ENCODE assay signal across 9 cellular contexts in genomic region chrX:16807976-16808542, GRCh38. TPM values are rescaled to one million over a fixed set of nuclear protein-coding genes. Genes with fewer than 3 reads are reported as not detected.
A peak's percentile ranks its signal among the peaks of the same experiment; 100 is the strongest.
DNase-seq lines count a peak whose midpoint lies in the region; ATAC-seq and TF ChIP-seq lines count a peak whose summit lies in the region.
"Had no signal": no experiment of that assay in that cellular context is flagged by ENCODE, and none has a peak within 500 bp of the region (broad histone marks: within the 10 kb centered on the region; RNA-seq: fewer than 3 reads in every experiment).

No MANE protein-coding gene starts in this region.

- TF ChIP-seq CTCF in RWPE1 (conservative IDR thresholded peaks at IDR 0.05; ENCODE audit: low read depth), result no peak
- no peak for TF ChIP-seq CTCF in fibroblast of lung (conservative IDR thresholded peaks at IDR 0.05 in 1 of 2, IDR thresholded peaks at IDR 0.05 in 1 of 2; ENCODE audit: low read depth in 1 of 2, low read length in 2 of 2)
- no peak for TF ChIP-seq CTCF in natural killer cell (IDR thresholded peaks at IDR 0.05)

- H3K9me3 ChIP-seq in fibroblast of lung (ENCODE audit: control insufficient read depth, insufficient read depth, low read depth, low read length), result no peaks in the 10 kb centered on the region

- H4K20me1 ChIP-seq in fibroblast of lung (ENCODE audit: control insufficient read depth, extremely low read depth, insufficient read depth, low read length), result no peaks in the 10 kb centered on the region

- H3K4me1 Mint-ChIP-seq in natural killer cell, result peaks cover 9 to 29% of the 10 kb centered on the region in 2 donors

- no peak overlapping the region for H3K4me3 ChIP-seq in H7 (ENCODE audit: insufficient read depth, low read depth, low read length)
- peak overlapping the region; percentile 29 to 71 (median 41) for H3K4me3 ChIP-seq in fibroblast of lung (replicated peaks in 1 of 4; ENCODE audit: control extremely low read depth in 1 of 4, insufficient read depth in 1 of 4, low read depth in 3 of 4, low read length in 4 of 4)
- H3K4me3 ChIP-seq in rectal smooth muscle tissue (ENCODE audit: low read length), result peak overlapping the region; percentile 47

- DNase-seq in H7 (peak; percentile 56), RWPE1 (ENCODE audit: low spot score) (peak; percentile 45), fibroblast of lung (ENCODE audit: low read depth in 2 of 2) (peak; percentile 33 to 84), natural killer cell (no peak), NCI-H748 (lab: John Stamatoyannopoulos, UW; ENCODE audit: unreplicated experiment) (no peak)
- DNase-seq in activated naive CD4-positive, alpha-beta T cell treated with Interleukin-2 at 50 U/mL for 16 hours, result no peak
- no peak for DNase-seq in activated CD4-positive, alpha-beta T cell treated with anti-CD3 and anti-CD28 coated beads for 1 hour
- DNase-seq: naive thymus-derived CD8-positive, alpha-beta T cell had no signal

- H3K36me3 Mint-ChIP-seq in natural killer cell, result no peaks in the 10 kb centered on the region

- POLR2A ChIA-PET in RWPE1 (lab: Yijun Ruan, JAX; ENCODE audit: low non-redundant PET), result no interaction called here

- no peak for ATAC-seq in natural killer cell
- ATAC-seq: naive thymus-derived CD8-positive, alpha-beta T cell had no signal

- H2AFZ ChIP-seq in fibroblast of lung (ENCODE audit: low read length), result no peak overlapping the region

- H3K27me3 Mint-ChIP-seq in natural killer cell (ENCODE audit: low read depth in 2 of 2), result no peaks in the 10 kb centered on the region
- H3K27me3 Mint-ChIP-seq: naive thymus-derived CD8-positive, alpha-beta T cell had no signal

- H3K4me1 ChIP-seq in fibroblast of lung (ENCODE audit: control insufficient read depth, extremely low read depth, insufficient read depth, low read length) (peaks cover 4% of the 10 kb centered on the region), rectal smooth muscle tissue (ENCODE audit: control insufficient read depth, insufficient read depth, low read length) (no peaks in the 10 kb centered on the region)

- H3K4me2 ChIP-seq in fibroblast of lung (ENCODE audit: extremely low read depth, insufficient read depth, low read length), result peak overlapping the region; percentile 75

- peaks cover 6% of the 10 kb centered on the region for H3K79me2 ChIP-seq in fibroblast of lung (ENCODE audit: control insufficient read depth, insufficient read depth, low read length)

- H3K27ac ChIP-seq in RWPE1 (no peak overlapping the region), fibroblast of lung (ENCODE audit: insufficient read depth, low read length) (peak overlapping the region; percentile 34), rectal smooth muscle tissue (ENCODE audit: low read depth, low read length) (no peak overlapping the region)

- CTCF ChIA-PET in RWPE1 (lab: Yijun Ruan, JAX), result interaction anchor here (0.6 kb wide), 1 partner anchor 65 kb away, joined by 3 read pairs; no protein-coding TSS in a partner anchor

- H3K4me3 Mint-ChIP-seq in natural killer cell, result no peak overlapping the region

- H3K9ac ChIP-seq in fibroblast of lung (ENCODE audit: insufficient read depth, low read length), result no peak overlapping the region
- H3K9ac ChIP-seq in rectal smooth muscle tissue (ENCODE audit: low read length), result no peak overlapping the region

- H3K36me3 ChIP-seq in H7 (replicated peaks; ENCODE audit: control insufficient read depth, insufficient read depth, low read length) (peaks cover 2% of the 10 kb centered on the region; the same call in 1 of the 2 replicates), fibroblast of lung (ENCODE audit: control insufficient read depth, insufficient read depth, low read length) (no peaks in the 10 kb centered on the region), rectal smooth muscle tissue (ENCODE audit: control insufficient read depth, insufficient read depth, low read length) (no peaks in the 10 kb centered on the region)

- no peaks in the 10 kb centered on the region for H3K9me3 Mint-ChIP-seq in natural killer cell
- H3K9me3 Mint-ChIP-seq: naive thymus-derived CD8-positive, alpha-beta T cell had no signal

- peak overlapping the region in 1 of 2 donors; percentile 14 for H3K27ac Mint-ChIP-seq in natural killer cell

- H3K27me3 ChIP-seq in H7 (ENCODE audit: control insufficient read depth, insufficient read depth, low read length) (no peaks in the 10 kb centered on the region), fibroblast of lung (ENCODE audit: control insufficient read depth, insufficient read depth, low read length) (no peaks in the 10 kb centered on the region), rectal smooth muscle tissue (ENCODE audit: control insufficient read depth, insufficient read depth, low read length) (no peaks in the 10 kb centered on the region)

- intact Hi-C loops in natural killer cell (cut with micrococcal nuclease), result no loop called here

RNA-seq across cellular contexts. Expression of gene TXLNG, which starts 21.8 kb away (rescaled TPM):
- 35.6 and 43.2 TPM in 2 replicates for total RNA-seq in H7 (2014; rRNA removed; shearing (Covaris generic))
- 11.6 and 18.0 TPM in 2 replicates for total RNA-seq in fibroblast of lung
- 9.0 and 17.1 TPM in 2 replicates for polyA plus RNA-seq in fibroblast of lung
- 5.6 and 10.4 TPM in 2 replicates for polyA plus RNA-seq in fibroblast of lung (2012)
- 1.1 and 3.9 TPM in 2 replicates for polyA minus RNA-seq in fibroblast of lung (ENCODE audit: low replicate concordance)
- total RNA-seq in natural killer cell, result 10 to 100 TPM in 1 of 3 donors, 1 to 10 TPM in 2; 8.1 to 16.9 (median 9.9) TPM

Comparison
In these comparisons a context has a peak if more than half of its experiments do, and no peak if none do; other contexts are left out.
1. DNase-seq: peak in H7 (single experiment), RWPE1 (single experiment) and fibroblast of lung (2 of 2); none in activated naive CD4-positive, alpha-beta T cell treated with Interleukin-2 at 50 U/mL for 16 hours (single experiment), natural killer cell (single experiment), activated CD4-positive, alpha-beta T cell treated with anti-CD3 and anti-CD28 coated beads for 1 hour (single experiment) and NCI-H748 (single experiment).